22 cellular contexts compared by ENCODE assay signal in genomic region chr3:106413683-106414082, GRCh38.
"Had no signal": no experiment of that assay in that cellular context is flagged by ENCODE, and none has a peak within 500 bp of the region (broad histone marks: within the 10 kb centered on the region; RNA-seq: fewer than 3 reads in every experiment).

No MANE protein-coding gene starts in this region.

- H3K9me3 ChIP-seq: esophagus muscularis mucosa, esophagus squamous epithelium, gastrocnemius medialis, gastroesophageal sphincter had no signal

- DNase-seq: cortex of kidney; dermis blood vessel endothelial cell; dorsolateral prefrontal cortex; effector CD4-positive, alpha-beta T cell; effector CD8-positive, alpha-beta T cell; effector memory CD4-positive, alpha-beta T cell; effector memory CD8-positive, alpha-beta T cell; endodermal cell; erythroblast; esophagus squamous epithelium; foreskin fibroblast; foreskin keratinocyte; foreskin melanocyte; gastrocnemius medialis; glutamatergic neuron; head of caudate nucleus; heart left ventricle; heart right ventricle had no signal

- H3K27ac ChIP-seq: coronary artery, dorsolateral prefrontal cortex, epithelial cell of prostate, esophagus muscularis mucosa, esophagus squamous epithelium, foreskin keratinocyte, gastrocnemius medialis, gastroesophageal sphincter, heart left ventricle, heart right ventricle had no signal

- H3K4me1 ChIP-seq: esophagus squamous epithelium, foreskin keratinocyte, gastrocnemius medialis, heart left ventricle, heart right ventricle had no signal

- H3K4me3 ChIP-seq: coronary artery, dorsolateral prefrontal cortex, esophagus muscularis mucosa, esophagus squamous epithelium, gastrocnemius medialis, gastroesophageal sphincter, heart left ventricle, heart right ventricle had no signal

- H3K27me3 ChIP-seq: dorsolateral prefrontal cortex, esophagus muscularis mucosa, esophagus squamous epithelium, foreskin keratinocyte, gastrocnemius medialis, gastroesophageal sphincter, heart left ventricle, heart right ventricle had no signal

- H3K36me3 ChIP-seq: esophagus muscularis mucosa, esophagus squamous epithelium, gastrocnemius medialis, gastroesophageal sphincter, heart left ventricle, heart right ventricle had no signal
